1 cellular context compared by ENCODE assay signal in the genomic region with DNA sequence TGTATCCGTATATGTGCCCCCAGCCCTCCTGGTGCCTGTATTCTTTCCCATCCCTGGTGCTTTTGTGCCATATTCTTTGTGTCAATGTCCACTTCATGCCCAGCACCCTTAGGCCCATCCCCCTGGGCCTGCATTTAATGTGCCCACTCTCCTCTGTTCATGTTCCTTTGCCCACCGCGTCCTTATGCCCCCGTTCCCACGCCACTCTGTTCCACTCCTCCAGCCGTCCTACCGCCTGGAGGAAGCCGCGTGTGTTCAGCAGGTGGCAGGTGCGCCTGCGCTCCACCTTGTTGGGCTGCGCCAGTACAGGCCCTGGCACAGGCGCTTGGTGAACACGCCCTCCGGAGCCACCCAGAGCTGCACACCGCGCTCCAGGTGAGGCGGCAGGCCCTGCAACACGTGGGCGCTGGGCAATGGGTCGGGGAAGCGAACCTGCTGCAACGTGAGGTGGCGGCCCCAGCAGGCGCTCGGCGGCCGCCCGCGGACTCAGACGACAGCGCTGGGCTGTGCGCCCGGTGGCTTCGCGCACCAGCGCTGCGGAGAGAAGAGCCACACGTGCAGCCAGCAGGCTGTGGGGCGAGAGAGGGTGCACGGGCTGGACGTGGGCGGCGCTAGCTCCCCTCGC.
TF ChIP-seq lines count a peak whose summit lies in the region.

No MANE protein-coding gene starts in this region.

TF ChIP-seq in A549, 52 proteins besides CTCF, POLR2A, EP300 and RAD21 (continued from another document):
- TF ChIP-seq, protein P1, sequence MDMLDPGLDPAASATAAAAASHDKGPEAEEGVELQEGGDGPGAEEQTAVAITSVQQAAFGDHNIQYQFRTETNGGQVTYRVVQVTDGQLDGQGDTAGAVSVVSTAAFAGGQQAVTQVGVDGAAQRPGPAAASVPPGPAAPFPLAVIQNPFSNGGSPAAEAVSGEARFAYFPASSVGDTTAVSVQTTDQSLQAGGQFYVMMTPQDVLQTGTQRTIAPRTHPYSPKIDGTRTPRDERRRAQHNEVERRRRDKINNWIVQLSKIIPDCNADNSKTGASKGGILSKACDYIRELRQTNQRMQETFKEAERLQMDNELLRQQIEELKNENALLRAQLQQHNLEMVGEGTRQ (IDR thresholded peaks at IDR 0.05): no peak
- TF ChIP-seq JUNB (IDR thresholded peaks at IDR 0.05) (no peak), CEBPB (IDR thresholded peaks at IDR 0.05) (no peak)
TF ChIP-seq in A549: peak in this region for 0.
